1 cellular context compared by ENCODE assay signal in the genomic region with DNA sequence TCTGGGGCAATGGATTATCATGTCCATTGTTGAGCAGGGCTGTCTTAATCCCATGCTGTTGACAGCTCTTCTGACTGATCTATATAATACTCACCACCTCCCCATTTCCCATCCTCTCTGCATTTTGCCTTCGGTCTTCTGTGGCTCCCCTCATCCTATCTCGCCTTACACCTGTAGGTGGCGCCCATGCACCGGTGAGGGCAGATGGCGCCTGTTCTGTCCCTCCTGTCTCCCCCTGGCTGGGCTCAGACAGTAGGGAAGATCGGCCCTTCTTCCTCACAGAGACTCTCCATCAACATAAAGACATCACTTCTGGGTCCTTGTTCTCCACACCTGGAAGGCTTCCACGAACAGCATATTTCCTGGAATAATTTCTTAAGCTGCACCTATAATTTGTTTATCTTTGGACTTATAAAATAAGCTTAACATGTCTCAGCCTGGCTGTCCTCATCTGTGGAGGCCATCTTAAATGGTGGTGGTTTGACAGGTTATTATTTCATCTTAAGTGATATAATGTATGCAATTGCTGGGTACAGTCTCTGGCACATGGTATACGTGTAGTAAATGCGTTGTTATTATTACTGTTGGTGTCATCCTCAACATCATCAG.
TF ChIP-seq lines count a peak whose summit lies in the region.

No MANE protein-coding gene starts in this region.

TF ChIP-seq in K562, 482 proteins besides CTCF, POLR2A, EP300 and RAD21:
- TF ChIP-seq CXXC5 (CRISPR knock-in tag; IDR thresholded peaks at IDR 0.05) (no peak), MTA1 (IDR thresholded peaks at IDR 0.05; ENCODE audit: borderline replicate concordance) (no peak), ZNF253 (CRISPR knock-in tag; conservative IDR thresholded peaks at IDR 0.05) (no peak), KLF1 (tag; IDR thresholded peaks at IDR 0.05) (no peak), NFE2 (IDR thresholded peaks at IDR 0.05; ENCODE audit: low read depth) (no peak), SMC3 (conservative IDR thresholded peaks at IDR 0.05; ENCODE audit: insufficient read depth, low read depth, low read length) (0 out of 2 replicates have a peak, but pooled peaks have one; percentile 15)
- TF ChIP-seq, protein P1, sequence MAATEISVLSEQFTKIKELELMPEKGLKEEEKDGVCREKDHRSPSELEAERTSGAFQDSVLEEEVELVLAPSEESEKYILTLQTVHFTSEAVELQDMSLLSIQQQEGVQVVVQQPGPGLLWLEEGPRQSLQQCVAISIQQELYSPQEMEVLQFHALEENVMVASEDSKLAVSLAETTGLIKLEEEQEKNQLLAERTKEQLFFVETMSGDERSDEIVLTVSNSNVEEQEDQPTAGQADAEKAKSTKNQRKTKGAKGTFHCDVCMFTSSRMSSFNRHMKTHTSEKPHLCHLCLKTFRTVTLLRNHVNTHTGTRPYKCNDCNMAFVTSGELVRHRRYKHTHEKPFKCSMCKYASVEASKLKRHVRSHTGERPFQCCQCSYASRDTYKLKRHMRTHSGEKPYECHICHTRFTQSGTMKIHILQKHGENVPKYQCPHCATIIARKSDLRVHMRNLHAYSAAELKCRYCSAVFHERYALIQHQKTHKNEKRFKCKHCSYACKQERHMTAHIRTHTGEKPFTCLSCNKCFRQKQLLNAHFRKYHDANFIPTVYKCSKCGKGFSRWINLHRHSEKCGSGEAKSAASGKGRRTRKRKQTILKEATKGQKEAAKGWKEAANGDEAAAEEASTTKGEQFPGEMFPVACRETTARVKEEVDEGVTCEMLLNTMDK (IDR thresholded peaks at IDR 0.05; ENCODE audit: borderline replicate concordance, insufficient read depth, low read depth, low read length, poor library complexity, severe bottlenecking) = peak; percentile 15
- TF ChIP-seq, protein P2, sequence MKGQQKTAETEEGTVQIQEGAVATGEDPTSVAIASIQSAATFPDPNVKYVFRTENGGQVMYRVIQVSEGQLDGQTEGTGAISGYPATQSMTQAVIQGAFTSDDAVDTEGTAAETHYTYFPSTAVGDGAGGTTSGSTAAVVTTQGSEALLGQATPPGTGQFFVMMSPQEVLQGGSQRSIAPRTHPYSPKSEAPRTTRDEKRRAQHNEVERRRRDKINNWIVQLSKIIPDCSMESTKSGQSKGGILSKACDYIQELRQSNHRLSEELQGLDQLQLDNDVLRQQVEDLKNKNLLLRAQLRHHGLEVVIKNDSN (CRISPR knock-in tag; IDR thresholded peaks at IDR 0.05) = no peak
TF ChIP-seq in K562: peak in this region for 2.
